Comparison of ENCODE assay signal across 17 cellular contexts in genomic region chr1:170377440-170377839, GRCh38.
DNase-seq lines count a peak whose midpoint lies in the region; ATAC-seq and TF ChIP-seq lines count a peak whose summit lies in the region.
"Had no signal": no experiment of that assay in that cellular context is flagged by ENCODE, and none has a peak within 500 bp of the region (broad histone marks: within the 10 kb centered on the region; RNA-seq: fewer than 3 reads in every experiment).

No MANE protein-coding gene starts in this region.

- no peaks in the 10 kb centered on the region for H3K4me1 ChIP-seq in esophagus squamous epithelium
- H3K4me1 ChIP-seq: body of pancreas, vagina had no signal

- no peak overlapping the region for H3K27ac ChIP-seq in esophagus squamous epithelium
- H3K27ac ChIP-seq: body of pancreas, C4-2B, heart right ventricle, vagina had no signal

- intact Hi-C loops in esophagus squamous epithelium (cut with DNase I), result no loop called here

- WGBS in esophagus squamous epithelium, 2 donors, result 46 to 69% methylated on average over 1 of the region's 1 CpG

- ATAC-seq in GM18867 (IDR thresholded peaks at IDR 0.05; ENCODE audit: unreplicated experiment) (peak; percentile 50), GM19468 (IDR thresholded peaks at IDR 0.05; ENCODE audit: extremely low read depth, unreplicated experiment) (peak; percentile 54), HG03097 (IDR thresholded peaks at IDR 0.05; ENCODE audit: low FRiP score, unreplicated experiment) (peak; percentile 79)
- ATAC-seq: activated CD4-positive, alpha-beta T cell treated with anti-CD3 and anti-CD28 coated beads for 36 hours; body of pancreas; HCT116; heart right ventricle had no signal

- H3K36me3 ChIP-seq in esophagus squamous epithelium, result no peaks in the 10 kb centered on the region
- H3K36me3 ChIP-seq: heart right ventricle, vagina had no signal

- DNase-seq in NCI-H2227 (lab: John Stamatoyannopoulos, UW; ENCODE audit: unreplicated experiment) (peak; percentile 36), foreskin fibroblast (no peak), esophagus squamous epithelium (lab: John Stamatoyannopoulos, UW) (no peak), DMS 273 (lab: John Stamatoyannopoulos, UW; ENCODE audit: unreplicated experiment) (no peak), anterior cingulate cortex (lab: John Stamatoyannopoulos, UW) (no peak)
- DNase-seq: activated CD4-positive, alpha-beta T cell treated with anti-CD3 and anti-CD28 coated beads for 36 hours; body of pancreas; DMS 273 treated with DMSO at 0.1 percent for 48 hours; heart right ventricle; NCI-H1930 had no signal

- no peaks in the 10 kb centered on the region for H3K27me3 ChIP-seq in esophagus squamous epithelium
- H3K27me3 ChIP-seq: body of pancreas, heart right ventricle, vagina had no signal

- TF ChIP-seq CTCF in foreskin fibroblast (IDR thresholded peaks at IDR 0.05; ENCODE audit: low read depth, low read length) (no peak), esophagus squamous epithelium (IDR thresholded peaks at IDR 0.05) (no peak)

- no peaks in the 10 kb centered on the region for H3K9me3 ChIP-seq in esophagus squamous epithelium
- H3K9me3 ChIP-seq: body of pancreas, heart right ventricle, vagina had no signal

- H3K4me3 ChIP-seq in foreskin fibroblast (ENCODE audit: low read depth in 1 of 2, low read length in 2 of 2), result no peak overlapping the region
- no peak overlapping the region for H3K4me3 ChIP-seq in esophagus squamous epithelium
- H3K4me3 ChIP-seq: body of pancreas, heart right ventricle, smooth muscle cell, vagina had no signal

- no peak for TF ChIP-seq POLR2A in esophagus squamous epithelium (IDR thresholded peaks at IDR 0.05)
